Comparison of ENCODE assay signal across 2 cellular contexts in genomic region chr1:230475856-230476621, GRCh38. TPM values are rescaled to one million over a fixed set of nuclear protein-coding genes. Genes with fewer than 3 reads are reported as not detected.
"Had no signal": no experiment of that assay in that cellular context is flagged by ENCODE, and none has a peak within 500 bp of the region (broad histone marks: within the 10 kb centered on the region; RNA-seq: fewer than 3 reads in every experiment).

No MANE protein-coding gene starts in this region.

RNA-seq across cellular contexts. Expression of gene PGBD5, which starts 49.9 kb away (rescaled TPM):
- total RNA-seq: fibroblast of villous mesenchyme had no signal
- polyA plus RNA-seq: naive thymus-derived CD4-positive, alpha-beta T cell had no signal
